ENCODE assay signal across 10 cellular contexts in the genomic region with DNA sequence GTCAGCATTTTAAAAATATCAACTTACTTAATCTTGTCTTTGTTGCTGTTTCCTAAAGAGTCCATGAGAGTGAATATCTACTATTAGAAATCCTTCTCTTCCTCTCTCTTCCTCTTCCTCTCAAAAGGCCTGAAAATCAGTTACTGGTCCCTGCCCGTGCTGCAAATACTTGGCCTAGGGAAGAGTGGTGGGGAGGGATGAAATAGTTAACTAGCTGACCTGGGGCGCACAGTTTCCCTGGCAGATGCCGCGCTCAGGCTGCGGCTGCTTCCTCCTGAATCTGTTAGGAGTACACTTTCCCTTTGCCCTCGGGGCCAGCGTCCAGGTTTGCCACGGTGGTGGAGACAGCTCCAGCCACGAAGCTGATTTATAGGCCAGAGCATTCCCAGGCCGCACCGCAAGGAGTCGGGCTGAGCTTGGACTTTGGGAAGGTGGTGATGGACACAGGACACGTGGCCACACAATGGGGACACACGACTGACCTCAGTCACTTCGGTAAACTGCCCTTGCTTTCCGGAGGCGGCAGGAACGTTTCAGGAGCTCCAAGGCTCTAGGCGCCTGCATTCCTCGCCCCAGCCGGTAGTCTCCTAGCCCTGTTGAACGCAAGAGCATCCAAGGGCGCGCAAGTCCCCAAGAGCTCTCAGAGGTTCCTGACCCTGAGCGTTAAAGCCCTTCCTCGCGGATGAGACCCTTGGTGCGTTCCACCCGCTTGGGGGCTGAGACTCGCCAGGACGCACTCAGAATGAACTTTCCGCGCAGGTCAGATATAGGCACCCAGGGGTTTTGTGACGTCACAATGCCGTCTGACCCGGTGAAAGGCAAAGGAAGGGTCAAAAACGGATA. TPM values are rescaled to one million over a fixed set of nuclear protein-coding genes. Genes with fewer than 3 reads are reported as not detected.
DNase-seq lines count a peak whose midpoint lies in the region; ATAC-seq and TF ChIP-seq lines count a peak whose summit lies in the region.
"Had no signal": no experiment of that assay in that cellular context is flagged by ENCODE, and none has a peak within 500 bp of the region (broad histone marks: within the 10 kb centered on the region; RNA-seq: fewer than 3 reads in every experiment).

No MANE protein-coding gene starts in this region.

- dilution Hi-C loops in mammary epithelial cell (cut with HindIII; ENCODE audit: low sequenced_read_pairs), result no loop called here

- peak overlapping the region; percentile 49 for H2AFZ ChIP-seq in mammary epithelial cell (ENCODE audit: low read depth, low read length)

- H3K4me1 Mint-ChIP-seq in MCF 10A (ENCODE audit: insufficient read depth, unreplicated experiment), result no peaks in the 10 kb centered on the region

- in situ Hi-C loops in mammary epithelial cell (cut with MboI; ENCODE audit: low sequenced_read_pairs in 2 of 2), result no loop called here

- peak; percentile 62 for ATAC-seq in upper lobe of right lung
- ATAC-seq: activated CD8-positive, alpha-beta memory T cell treated with anti-CD3 and anti-CD28 coated beads, Interleukin-2, amount 10 ng/mL, durations not matched to agents 7 days and 5 days had no signal

- H3K9ac ChIP-seq in mammary epithelial cell (ENCODE audit: insufficient read depth, low read length), result no peak overlapping the region

- no peaks in the 10 kb centered on the region for H3K9me3 ChIP-seq in mammary epithelial cell (replicated peaks; ENCODE audit: insufficient read depth, low read length)
- no peaks in the 10 kb centered on the region for H3K9me3 ChIP-seq in iPS-18c (ENCODE audit: control insufficient read depth, insufficient read depth, low read length)
- no peaks in the 10 kb centered on the region for H3K9me3 ChIP-seq in upper lobe of right lung

- no peaks in the 10 kb centered on the region for H3K79me2 ChIP-seq in mammary epithelial cell (ENCODE audit: insufficient read depth, low read length)

- CTCF ChIA-PET in mammary epithelial cell (lab: Charles Lee; ENCODE audit: low non-redundant PET) (no interaction called here), MCF 10A (lab: Yijun Ruan, JAX) (interaction anchor here (0.6 to 9.6 kb wide), 12 partner anchors 12 to 596 kb away, joined by 3 to 157 read pairs (median 3); no protein-coding TSS in a partner anchor)

- H3K27me3 ChIP-seq in mammary epithelial cell (ENCODE audit: insufficient read depth, low read length) (peaks cover 28% of the 10 kb centered on the region), upper lobe of right lung (peaks cover 55% of the 10 kb centered on the region)

- H3K4me3 ChIP-seq in mammary epithelial cell (replicated peaks in 1 of 3; ENCODE audit: insufficient read depth in 1 of 3, low read depth in 2 of 3, low read length in 3 of 3) (no peak overlapping the region), iPS-18c (ENCODE audit: insufficient read depth, low read depth, low read length) (peak overlapping the region; percentile 52), upper lobe of right lung (no peak overlapping the region)

- DNase-seq in mammary epithelial cell (no peak), MCF 10A (ENCODE audit: unreplicated experiment) (no peak), NCI-H774 (lab: John Stamatoyannopoulos, UW) (peak; percentile 92), upper lobe of right lung (no peak), CD1c-positive myeloid dendritic cell (ENCODE audit: extremely low spot score) (no peak), activated gamma-delta T cell (lab: John Stamatoyannopoulos, UW) (no peak), NCI-H82 (lab: John Stamatoyannopoulos, UW) (no peak)
- DNase-seq: activated CD8-positive, alpha-beta memory T cell treated with anti-CD3 and anti-CD28 coated beads, Interleukin-2, amount 10 ng/mL, durations not matched to agents 7 days and 5 days had no signal

- H3K36me3 ChIP-seq in mammary epithelial cell (ENCODE audit: insufficient read depth, low read length) (no peaks in the 10 kb centered on the region), upper lobe of right lung (no peaks in the 10 kb centered on the region)

- peaks cover 4% of the 10 kb centered on the region for H3K4me1 ChIP-seq in mammary epithelial cell (ENCODE audit: insufficient read depth, low read length)
- no peaks in the 10 kb centered on the region for H3K4me1 ChIP-seq in upper lobe of right lung

- POLR2A ChIA-PET in MCF 10A (lab: Yijun Ruan, JAX), result no interaction called here

- H3K4me2 ChIP-seq in mammary epithelial cell (ENCODE audit: insufficient read depth, low read depth, low read length), result peak overlapping the region; percentile 56

- H4K20me1 ChIP-seq in mammary epithelial cell (ENCODE audit: insufficient read depth, low read length), result no peaks in the 10 kb centered on the region

- H3K9me3 Mint-ChIP-seq in MCF 10A (ENCODE audit: unreplicated experiment), result no peaks in the 10 kb centered on the region

- intact Hi-C loops in mammary epithelial cell (cut with micrococcal nuclease) (no loop called here), MCF 10A (cut with micrococcal nuclease) (no loop called here), upper lobe of right lung (cut with DNase I) (no loop called here)

- BruUV-seq in mammary epithelial cell (replicated peaks; lab: Mats Ljungman, UMichigan) (no TSS peak), MCF 10A (replicated peaks; lab: Mats Ljungman, UMichigan) (no TSS peak)

- H3K27ac Mint-ChIP-seq in MCF 10A (ENCODE audit: low read depth, unreplicated experiment), result no peak overlapping the region
- H3K27ac Mint-ChIP-seq: activated CD8-positive, alpha-beta memory T cell treated with anti-CD3 and anti-CD28 coated beads, Interleukin-2, amount 10 ng/mL, durations not matched to agents 7 days and 5 days had no signal

- H3K27me3 Mint-ChIP-seq in MCF 10A (ENCODE audit: insufficient read depth, unreplicated experiment), result peaks cover 20% of the 10 kb centered on the region

- H3K27ac ChIP-seq in mammary epithelial cell (ENCODE audit: insufficient read depth, low read depth, low read length), result no peak overlapping the region
- no peak overlapping the region for H3K27ac ChIP-seq in upper lobe of right lung

- peak in 1 of 2 donors; percentile 28 for TF ChIP-seq CTCF in mammary epithelial cell (conservative IDR thresholded peaks at IDR 0.05 in 1 of 2, IDR thresholded peaks at IDR 0.05 in 1 of 2; ENCODE audit: extremely low read depth in 1 of 2, insufficient read depth in 1 of 2, low read depth in 1 of 2, low read length in 2 of 2)
- TF ChIP-seq CTCF in MCF 10A (IDR thresholded peaks at IDR 0.05; ENCODE audit: unreplicated experiment), result no peak
- peak; percentile 23 for TF ChIP-seq CTCF in upper lobe of right lung (IDR thresholded peaks at IDR 0.05)

- no peak overlapping the region for H3K4me3 Mint-ChIP-seq in MCF 10A (ENCODE audit: unreplicated experiment)
- H3K4me3 Mint-ChIP-seq: activated CD8-positive, alpha-beta memory T cell treated with anti-CD3 and anti-CD28 coated beads, Interleukin-2, amount 10 ng/mL, durations not matched to agents 7 days and 5 days had no signal

- no peaks in the 10 kb centered on the region for H3K36me3 Mint-ChIP-seq in MCF 10A (ENCODE audit: insufficient read depth, unreplicated experiment)
- H3K36me3 Mint-ChIP-seq: activated CD8-positive, alpha-beta memory T cell treated with anti-CD3 and anti-CD28 coated beads, Interleukin-2, amount 10 ng/mL, durations not matched to agents 7 days and 5 days had no signal

- WGBS in mammary epithelial cell (ENCODE audit: low coverage, missing lambda C conversion rate), result 13% methylated on average over 18 of the region's 37 CpGs

RNA-seq across cellular contexts. Expression of a gene that starts 7.1 kb away (rescaled TPM):
- total RNA-seq in mammary epithelial cell, result not detected
- polyA plus RNA-seq in mammary epithelial cell, result not detected
- not detected for polyA minus RNA-seq in mammary epithelial cell
- total RNA-seq in MCF 10A (2022), result not detected in 2 replicates
- not detected for total RNA-seq in upper lobe of right lung
- total RNA-seq: activated CD8-positive, alpha-beta memory T cell treated with anti-CD3 and anti-CD28 coated beads, Interleukin-2, amount 10 ng/mL, durations not matched to agents 7 days and 5 days; myocyte had no signal

RNA-seq across cellular contexts. Expression of a gene that starts 33.3 kb away (rescaled TPM):
- total RNA-seq in mammary epithelial cell, result under 1 TPM in 1 of 2 donors, not detected in 1; 0.17 TPM
- polyA plus RNA-seq in mammary epithelial cell, result not detected
- not detected for polyA minus RNA-seq in mammary epithelial cell
- not detected in 2 replicates for total RNA-seq in MCF 10A (2022)
- total RNA-seq in upper lobe of right lung, result not detected
- total RNA-seq: activated CD8-positive, alpha-beta memory T cell treated with anti-CD3 and anti-CD28 coated beads, Interleukin-2, amount 10 ng/mL, durations not matched to agents 7 days and 5 days; myocyte had no signal
